Comparison of ENCODE assay signal across 25 cellular contexts in the genomic region with DNA sequence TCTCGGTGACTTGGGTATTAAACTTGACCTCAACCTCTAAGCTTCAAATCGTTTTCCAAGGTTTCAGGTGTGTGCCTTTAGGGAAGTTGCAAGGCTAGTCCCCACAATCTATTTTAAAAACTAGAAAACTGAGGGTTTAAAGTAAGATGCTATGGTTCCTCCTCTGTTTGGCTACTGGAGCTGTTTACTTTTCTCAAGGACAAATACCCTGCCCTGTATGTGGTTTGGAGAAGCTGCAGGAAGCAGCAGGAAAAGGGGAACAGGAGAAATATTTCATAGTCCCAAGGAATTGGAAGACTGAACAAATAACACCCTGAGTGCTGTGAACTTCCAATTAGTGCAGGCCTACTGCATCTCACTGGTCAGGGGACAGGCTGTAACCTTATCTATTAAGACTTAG.
"Had no signal": no experiment of that assay in that cellular context is flagged by ENCODE, and none has a peak within 500 bp of the region (broad histone marks: within the 10 kb centered on the region; RNA-seq: fewer than 3 reads in every experiment).

No MANE protein-coding gene starts in this region.

- DNase-seq: activated CD4-positive, alpha-beta T cell treated with anti-CD3 and anti-CD28 coated beads for 4 hours; activated CD4-positive, alpha-beta T cell treated with anti-CD3 and anti-CD28 coated beads, Interleukin-2, amount 50 U/mL, for 48 hours; activated CD4-positive, CD25-positive, alpha-beta regulatory T cell; activated CD8-positive, alpha-beta memory T cell treated with anti-CD3 and anti-CD28 coated beads, Interleukin-2, amount 50 U/mL, for 48 hours; activated naive CD4-positive, alpha-beta T cell; activated T-cell treated with anti-CD3 and anti-CD28 coated beads, Interleukin-2, amount 50 U/mL, for 4 hours; endodermal cell; hippocampal formation; left cardiac atrium; lower lobe of right lung; naive B cell; pancreas; psoas muscle; right cardiac atrium; stimulated activated CD4-positive, alpha-beta T cell treated with anti-CD3 and anti-CD28 coated beads, Interleukin-1b, Interleukin-23, amount 100 ng/mL, for 48 hours; stimulated activated naive CD8-positive, alpha-beta T cell treated with anti-CD3 and anti-CD28 coated beads, Interleukin-15, amount 100 ng/mL, for 72 hours; SW 1271; T-helper 17 cell; tibial artery had no signal

- H3K27ac ChIP-seq: breast epithelium, coronary artery, epithelial cell of prostate, lower lobe of right lung, neutrophil, psoas muscle, tibial artery had no signal

- H3K27me3 ChIP-seq: breast epithelium, pancreas, tibial artery had no signal

- FAIRE-seq: islet of Langerhans, pancreas had no signal

- H3K4me1 ChIP-seq: breast epithelium had no signal

- H3K9me3 ChIP-seq: breast epithelium, lower lobe of right lung, neutrophil, pancreas, psoas muscle, tibial artery had no signal

- ATAC-seq: activated T-cell treated with anti-CD3 and anti-CD28 coated beads, Interleukin-2, amount 50 U/mL, for 4 hours; left cardiac atrium; lower lobe of right lung; pancreas; psoas muscle; right cardiac atrium; stimulated activated effector memory CD8-positive, alpha-beta T cell treated with anti-CD3 and anti-CD28 coated beads, Interleukin-12 subunit alpha, Interleukin-12 subunit beta, amount 100 ng/mL, for 72 hours; stimulated activated naive CD8-positive, alpha-beta T cell treated with anti-CD3 and anti-CD28 coated beads, Interleukin-15, amount 100 ng/mL, for 72 hours; T-helper 17 cell had no signal

- H3K4me3 ChIP-seq: breast epithelium, coronary artery, lower lobe of right lung, pancreas, psoas muscle, tibial artery had no signal

- H3K36me3 ChIP-seq: breast epithelium, neutrophil had no signal
